ENCODE assay signal across 13 cellular contexts in the genomic region with DNA sequence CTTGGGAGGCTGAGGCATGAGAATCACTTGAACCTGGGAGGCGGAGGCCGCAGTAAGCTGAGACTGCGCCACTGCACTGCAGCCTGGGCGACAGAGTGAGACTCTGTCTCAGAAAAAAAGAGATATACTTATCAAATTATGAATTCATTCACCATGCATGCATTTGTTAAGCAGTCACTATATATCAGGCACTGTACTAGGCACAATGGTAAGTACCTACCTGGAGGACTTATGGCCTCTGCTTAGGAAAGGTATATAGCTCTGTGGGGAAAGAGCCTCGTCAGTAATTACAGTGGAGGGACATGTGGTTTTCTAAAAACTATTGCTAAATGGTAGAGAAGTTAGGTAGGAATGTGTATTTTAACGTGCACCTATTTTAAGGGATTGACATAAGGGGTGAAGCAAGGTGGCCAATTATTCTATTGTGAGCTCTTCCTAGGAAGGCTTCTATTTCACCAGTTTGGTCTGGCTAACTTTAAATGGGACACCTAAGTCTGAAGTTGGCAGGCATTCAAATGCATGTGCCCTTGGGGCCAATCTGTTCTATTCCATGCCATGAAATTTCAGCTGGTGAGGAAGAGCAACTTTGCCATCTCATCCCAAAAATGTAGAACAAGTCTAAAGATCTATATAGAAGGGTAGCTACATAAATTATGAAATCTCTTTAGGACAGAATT. TPM values are rescaled to one million over a fixed set of nuclear protein-coding genes. Genes with fewer than 3 reads are reported as not detected.
A peak's percentile ranks its signal among the peaks of the same experiment; 100 is the strongest.
DNase-seq lines count a peak whose midpoint lies in the region; ATAC-seq, FAIRE-seq and TF ChIP-seq lines count a peak whose summit lies in the region.
"Had no signal": no experiment of that assay in that cellular context is flagged by ENCODE, and none has a peak within 500 bp of the region (broad histone marks: within the 10 kb centered on the region; RNA-seq: fewer than 3 reads in every experiment).

No MANE protein-coding gene starts in this region.

- peak; percentile 70 for FAIRE-seq in keratinocyte (lab: Jason Lieb, UNC)
- no peak for FAIRE-seq in urothelium cell line (lab: Jason Lieb, UNC)

- no peak overlapping the region for H3K4me3 ChIP-seq in RWPE2 (ENCODE audit: severe bottlenecking)
- H3K4me3 ChIP-seq in keratinocyte (ENCODE audit: control insufficient read depth in 2 of 3, extremely low read depth in 1 of 3, insufficient read depth in 2 of 3, low read depth in 1 of 3, low read length in 3 of 3) = no peak overlapping the region
- no peak overlapping the region for H3K4me3 ChIP-seq in mucosa of descending colon

- no peaks in the 10 kb centered on the region for H3K79me2 ChIP-seq in keratinocyte (ENCODE audit: control insufficient read depth, insufficient read depth, low read length)

- dilution Hi-C loops in keratinocyte (cut with MboI; ENCODE audit: extremely low pct_ligation_motif_present, low sequenced_read_pairs) = no loop called here

- H4K20me1 ChIP-seq in keratinocyte (ENCODE audit: control insufficient read depth, extremely low read depth, insufficient read depth, low read length) = no peaks in the 10 kb centered on the region

- no peaks in the 10 kb centered on the region for H3K9me1 ChIP-seq in keratinocyte (ENCODE audit: control insufficient read depth, extremely low read depth, insufficient read depth, low read length)

- intact Hi-C loops in mucosa of descending colon (cut with DNase I, micrococcal nuclease) = no loop called here

- H3K9me3 ChIP-seq in RWPE2 (ENCODE audit: severe bottlenecking) = no peaks in the 10 kb centered on the region
- no peaks in the 10 kb centered on the region for H3K9me3 ChIP-seq in keratinocyte (ENCODE audit: control insufficient read depth, low read depth, low read length)
- no peaks in the 10 kb centered on the region for H3K9me3 ChIP-seq in mucosa of descending colon

- no peak overlapping the region for H3K4me2 ChIP-seq in keratinocyte (ENCODE audit: control insufficient read depth, extremely low read depth, insufficient read depth, low read depth, low read length)

- peak overlapping the region; percentile 8 for H3K27ac ChIP-seq in RWPE2 (ENCODE audit: poor library complexity, severe bottlenecking)
- no peak overlapping the region for H3K27ac ChIP-seq in keratinocyte (ENCODE audit: control insufficient read depth, insufficient read depth, low read length)

- peak; percentile 11 for DNase-seq in NCI-H2171 (lab: John Stamatoyannopoulos, UW)
- no peak for DNase-seq in RWPE2 (ENCODE audit: low spot score)
- DNase-seq in fibroblast of gingiva (ENCODE audit: low read depth) = peak; percentile 22
- no peak for DNase-seq in keratinocyte (ENCODE audit: low read depth, low spot score)
- no peak for DNase-seq in mucosa of descending colon
- no peak for DNase-seq in urothelium cell line (ENCODE audit: low spot score)
- no peak for DNase-seq in HK-2 (ENCODE audit: unreplicated experiment)
- DNase-seq: CD8-positive, alpha-beta T cell; H7; NCI-H1048; NCI-H446 treated with DMSO at 0.1 percent for 48 hours; NCI-H774 had no signal

- ATAC-seq in RWPE2 (ENCODE audit: low read depth) = peak; percentile 80
- ATAC-seq in mucosa of descending colon = no peak
- ATAC-seq in GM19463 (IDR thresholded peaks at IDR 0.05; ENCODE audit: unreplicated experiment) = no peak
- ATAC-seq: CD8-positive, alpha-beta T cell had no signal

- no peaks in the 10 kb centered on the region for H3K36me3 ChIP-seq in RWPE2 (ENCODE audit: low read depth)
- peaks cover 0 to 12% of the 10 kb centered on the region in 2 experiments for H3K36me3 ChIP-seq in keratinocyte (ENCODE audit: control insufficient read depth in 2 of 2, extremely low read depth in 1 of 2, insufficient read depth in 2 of 2, low read length in 2 of 2)
- peaks cover 8% of the 10 kb centered on the region for H3K36me3 ChIP-seq in mucosa of descending colon (ENCODE audit: low read depth)

- no peak overlapping the region for H2AFZ ChIP-seq in keratinocyte (ENCODE audit: control insufficient read depth, low read length)

- TF ChIP-seq CTCF in RWPE2 (IDR thresholded peaks at IDR 0.05; ENCODE audit: poor library complexity, severe bottlenecking) (no peak), keratinocyte (optimal IDR thresholded peaks at IDR 0.05 in 1 of 3, IDR thresholded peaks at IDR 0.05 in 1 of 3, conservative IDR thresholded peaks at IDR 0.05 in 1 of 3; ENCODE audit: extremely low read depth in 1 of 3, insufficient read depth in 2 of 3, low read length in 3 of 3) (no peak), mucosa of descending colon (IDR thresholded peaks at IDR 0.05) (no peak)

- H3K4me1 ChIP-seq in RWPE2 (ENCODE audit: insufficient read depth, poor library complexity, severe bottlenecking) (peaks cover 3% of the 10 kb centered on the region), keratinocyte (ENCODE audit: control insufficient read depth, extremely low read depth, insufficient read depth, low read length) (peaks cover 7% of the 10 kb centered on the region), mucosa of descending colon (ENCODE audit: low read depth) (no peaks in the 10 kb centered on the region)

- no peak overlapping the region for H3K9ac ChIP-seq in keratinocyte (ENCODE audit: control insufficient read depth, extremely low read depth, insufficient read depth, low read length)

- H3K27me3 ChIP-seq in RWPE2 (ENCODE audit: insufficient read depth, poor library complexity, severe bottlenecking) = no peaks in the 10 kb centered on the region
- no peaks in the 10 kb centered on the region for H3K27me3 ChIP-seq in keratinocyte (ENCODE audit: control insufficient read depth, extremely low read depth, insufficient read depth, low read length)

RNA-seq across cellular contexts. Expression of a gene that starts 15.0 kb away (rescaled TPM):
- 5.4 to 6.5 TPM (median 6.1 TPM) in 3 replicates for polyA plus RNA-seq in keratinocyte
- polyA plus RNA-seq in keratinocyte (2011; ENCODE audit: low read depth) = 20.0 TPM
- 2.8 and 4.4 TPM in 2 replicates for polyA plus RNA-seq in keratinocyte (2011; cell fraction: cytosol; rRNA removed)
- polyA plus RNA-seq in keratinocyte (2011; cell fraction: nucleus; rRNA removed) = 11.5 and 13.0 TPM in 2 replicates
- 3.4 and 28.2 TPM in 2 replicates for polyA plus RNA-seq in keratinocyte (2012; ENCODE audit: low replicate concordance)
- polyA minus RNA-seq in keratinocyte = 14.2 to 24.7 TPM (median 15.7 TPM) in 3 replicates
- polyA minus RNA-seq in keratinocyte (2011; cell fraction: cytosol; rRNA and poly(A)+ RNA removed) = 11.7 TPM
- polyA minus RNA-seq in keratinocyte (2011; cell fraction: nucleus; rRNA and poly(A)+ RNA removed) = 15.3 and 24.2 TPM in 2 replicates
- 10 to 100 TPM; 32.1 to 54.5 (median 44.8) TPM for total RNA-seq in mucosa of descending colon

RNA-seq across cellular contexts. Expression of a gene that starts 40.0 kb away (rescaled TPM):
- 9.1 to 13.9 TPM (median 12.3 TPM) in 3 replicates for polyA plus RNA-seq in keratinocyte
- 5.9 TPM for polyA plus RNA-seq in keratinocyte (2011; ENCODE audit: low read depth)
- polyA plus RNA-seq in keratinocyte (2011; cell fraction: cytosol; rRNA removed) = 5.6 and 9.7 TPM in 2 replicates
- polyA plus RNA-seq in keratinocyte (2011; cell fraction: nucleus; rRNA removed) = 13.4 and 16.8 TPM in 2 replicates
- polyA plus RNA-seq in keratinocyte (2012; ENCODE audit: low replicate concordance) = 4.8 and 11.4 TPM in 2 replicates
- polyA minus RNA-seq in keratinocyte = 5.8 to 23.4 TPM (median 15.6 TPM) in 3 replicates
- 8.1 TPM for polyA minus RNA-seq in keratinocyte (2011; cell fraction: cytosol; rRNA and poly(A)+ RNA removed)
- 13.5 and 24.7 TPM in 2 replicates for polyA minus RNA-seq in keratinocyte (2011; cell fraction: nucleus; rRNA and poly(A)+ RNA removed)
- 1 to 10 TPM; 6.6 to 8.7 (median 8.5) TPM for total RNA-seq in mucosa of descending colon

Comparison
In these comparisons a context has a peak if more than half of its experiments do, and no peak if none do; other contexts are left out.
1. DNase-seq: peak in NCI-H2171 (single experiment) and fibroblast of gingiva (single experiment); none in RWPE2 (single experiment), keratinocyte (single experiment), mucosa of descending colon (0 of 3), urothelium cell line (single experiment) and HK-2 (single experiment).